17 cellular contexts compared by ENCODE assay signal in genomic region chr12:49609875-49610154, GRCh38.
DNase-seq lines count a peak whose midpoint lies in the region; ATAC-seq and TF ChIP-seq lines count a peak whose summit lies in the region.
"Had no signal": no experiment of that assay in that cellular context is flagged by ENCODE, and none has a peak within 500 bp of the region (broad histone marks: within the 10 kb centered on the region; RNA-seq: fewer than 3 reads in every experiment).

No MANE protein-coding gene starts in this region.

- peak; percentile 60 for TF ChIP-seq CTCF in LNCAP (IDR thresholded peaks at IDR 0.05)

- peaks cover 26% of the 10 kb centered on the region for H3K4me1 ChIP-seq in adipocyte (ENCODE audit: control insufficient read depth, insufficient read depth, low read length)

- H3K36me3 ChIP-seq in adipocyte (ENCODE audit: control insufficient read depth, insufficient read depth, low read length, severe bottlenecking) = no peaks in the 10 kb centered on the region
- H3K36me3 ChIP-seq: ovary, thoracic aorta had no signal

- H3K27me3 ChIP-seq in adipocyte (replicated peaks; ENCODE audit: control insufficient read depth, insufficient read depth, low read length) = no peaks in the 10 kb centered on the region
- H3K27me3 ChIP-seq: ovary had no signal

- ATAC-seq in HG03108 (IDR thresholded peaks at IDR 0.05; ENCODE audit: unreplicated experiment) (no peak), HG03354 (IDR thresholded peaks at IDR 0.05; ENCODE audit: poor library complexity, severe bottlenecking, unreplicated experiment) (no peak)
- ATAC-seq: activated CD8-positive, alpha-beta T cell treated with anti-CD3 and anti-CD28 coated beads, Interleukin-2, amount 10 ng/mL, durations not matched to agents 7 days and 5 days had no signal

- H3K9me3 ChIP-seq in adipocyte (ENCODE audit: control insufficient read depth, low read length) = no peaks in the 10 kb centered on the region
- H3K9me3 ChIP-seq: ovary, thoracic aorta had no signal

- no peak overlapping the region for H3K9ac ChIP-seq in adipocyte (ENCODE audit: low read length)

- peak; percentile 68 for DNase-seq in EL
- peak; percentile 42 for DNase-seq in adipocyte (ENCODE audit: low read depth)
- DNase-seq in foreskin melanocyte = peak; percentile 71
- DNase-seq in DMS153 treated with DMSO at 0.1 percent for 48 hours (lab: John Stamatoyannopoulos, UW; ENCODE audit: unreplicated experiment) = no peak
- no peak for DNase-seq in stimulated activated CD4-positive, alpha-beta T cell treated with anti-CD3 and anti-CD28 coated beads, Interleukin-4, amount 100 ng/mL, for 4 hours
- DNase-seq: activated CD8-positive, alpha-beta T cell treated with anti-CD3 and anti-CD28 coated beads, Interleukin-2, amount 10 ng/mL, durations not matched to agents 7 days and 5 days; activated gamma-delta T cell treated with Interleukin-2 at 50 U/mL for 16 hours; CD4-positive, alpha-beta T cell; cerebellar nuclear complex; Karpas-422; midbrain; NCI-H226; ovary had no signal

- no peak overlapping the region for H3K4me3 ChIP-seq in adipocyte (ENCODE audit: low read length)
- H3K4me3 ChIP-seq: ovary, thoracic aorta had no signal

Comparison
In these comparisons a context has a peak if more than half of its experiments do, and no peak if none do; other contexts are left out.
1. DNase-seq: peak in EL (single experiment), adipocyte (single experiment) and foreskin melanocyte (single experiment); none in DMS153 treated with DMSO at 0.1 percent for 48 hours (single experiment) and stimulated activated CD4-positive, alpha-beta T cell treated with anti-CD3 and anti-CD28 coated beads, Interleukin-4, amount 100 ng/mL, for 4 hours (0 of 2).